11 cellular contexts compared by ENCODE assay signal in genomic region chr2:210663574-210663973, GRCh38.
DNase-seq lines count a peak whose midpoint lies in the region; ATAC-seq, FAIRE-seq and TF ChIP-seq lines count a peak whose summit lies in the region.
"Had no signal": no experiment of that assay in that cellular context is flagged by ENCODE, and none has a peak within 500 bp of the region (broad histone marks: within the 10 kb centered on the region; RNA-seq: fewer than 3 reads in every experiment).

No MANE protein-coding gene starts in this region.

- H3K36me3 ChIP-seq in cardiac muscle cell: peaks cover 53% of the 10 kb centered on the region
- H3K36me3 ChIP-seq: lower lobe of right lung had no signal

- intact Hi-C loops in cardiac septum (cut with DNase I): loop anchor here (5.0 kb wide), 1 partner anchor 374 kb away; no protein-coding TSS in a partner anchor

- H3K9me3 ChIP-seq in cardiac muscle cell (ENCODE audit: low read depth): no peaks in the 10 kb centered on the region

- H3K4me1 ChIP-seq in cardiac muscle cell (ENCODE audit: low read depth): peaks cover 19% of the 10 kb centered on the region
- H3K4me1 ChIP-seq: lower lobe of right lung had no signal

- no peak overlapping the region for H3K4me3 ChIP-seq in cardiac muscle cell
- H3K4me3 ChIP-seq: lower lobe of right lung had no signal

- ATAC-seq in HG02973 (IDR thresholded peaks at IDR 0.05; ENCODE audit: unreplicated experiment) (no peak), HG02970 (IDR thresholded peaks at IDR 0.05; ENCODE audit: low FRiP score, unreplicated experiment) (no peak)
- ATAC-seq: stimulated activated effector memory CD8-positive, alpha-beta T cell treated with anti-CD3 and anti-CD28 coated beads, Interleukin-12 subunit alpha, Interleukin-12 subunit beta, amount 100 ng/mL, for 72 hours had no signal

- peak overlapping the region; percentile 77 for H3K27ac ChIP-seq in cardiac muscle cell
- H3K27ac ChIP-seq: lower lobe of right lung had no signal

- H3K27me3 ChIP-seq in cardiac muscle cell: no peaks in the 10 kb centered on the region

- FAIRE-seq in frontal cortex (lab: Jason Lieb, UNC): peak; percentile 31
- FAIRE-seq in urothelium cell line (lab: Jason Lieb, UNC): no peak

- no peak for TF ChIP-seq CTCF in cardiac muscle cell (IDR thresholded peaks at IDR 0.05; ENCODE audit: low read depth, low read length)

- DNase-seq in cardiac muscle cell (ENCODE audit: low read depth in 1 of 2, low spot score in 1 of 2): peak; percentile 34 to 71
- DNase-seq in cardiac septum (ENCODE audit: low spot score): no peak
- peak; percentile 67 for DNase-seq in OCI-M1 (lab: John Stamatoyannopoulos, UW)
- peak; percentile 17 to 28 for DNase-seq in frontal cortex (ENCODE audit: low spot score in 2 of 2)
- peak; percentile 2 for DNase-seq in urothelium cell line (ENCODE audit: low spot score)
- no peak for DNase-seq in stimulated activated naive CD4-positive, alpha-beta T cell (lab: John Stamatoyannopoulos, UW)
- DNase-seq: DND-41, lower lobe of right lung had no signal

Comparison
In these comparisons a context has a peak if more than half of its experiments do, and no peak if none do; other contexts are left out.
1. DNase-seq: peak in cardiac muscle cell (2 of 2), OCI-M1 (single experiment), frontal cortex (2 of 2) and urothelium cell line (single experiment); none in cardiac septum (single experiment) and stimulated activated naive CD4-positive, alpha-beta T cell (0 of 6).